Comparison of ENCODE assay signal across 1 cellular context in the genomic region with DNA sequence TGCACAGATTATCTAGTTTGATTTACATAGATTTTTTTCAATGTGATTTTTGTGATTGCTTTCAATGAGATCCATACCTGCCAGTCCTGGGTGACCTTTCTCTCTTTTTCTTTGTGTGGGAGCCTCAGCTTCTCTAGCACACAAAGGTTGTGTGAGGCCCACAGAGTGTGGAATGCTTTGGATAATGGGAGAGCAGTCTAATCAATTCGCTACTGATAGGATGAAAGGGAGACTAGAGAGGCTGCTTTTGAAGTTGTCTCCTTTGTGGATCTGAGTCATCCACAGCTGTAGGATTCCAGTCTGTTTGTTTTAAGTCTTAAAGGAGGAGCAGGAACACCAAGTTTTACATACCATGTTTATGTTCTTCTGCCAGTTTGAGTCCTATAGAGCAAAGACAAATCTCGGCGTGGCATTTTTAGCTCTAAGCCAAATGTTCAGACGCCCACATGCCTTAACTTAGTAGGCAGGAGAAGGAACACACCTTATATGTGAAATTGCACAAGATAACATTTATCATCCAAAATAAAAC.
TF ChIP-seq lines count a peak whose summit lies in the region.

No MANE protein-coding gene starts in this region.

TF ChIP-seq in HepG2, 621 proteins besides CTCF, POLR2A, EP300 and RAD21 (continued from another document and continues in another):
- TF ChIP-seq ZBTB40 (IDR thresholded peaks at IDR 0.05) (no peak), ZBTB40 (CRISPR knock-in tag; IDR thresholded peaks at IDR 0.05) (no peak), ZNF143 (CRISPR knock-in tag; IDR thresholded peaks at IDR 0.05) (no peak), E2F1 (CRISPR knock-in tag; IDR thresholded peaks at IDR 0.05) (no peak), SETDB1 (CRISPR knock-in tag; IDR thresholded peaks at IDR 0.05; ENCODE audit: borderline replicate concordance) (no peak), FOXO1 (CRISPR knock-in tag; IDR thresholded peaks at IDR 0.05) (peak; percentile 93), EHMT2 (IDR thresholded peaks at IDR 0.05; ENCODE audit: borderline replicate concordance, low read depth, low read length) (no peak; the same call in 1 of the 2 replicates), SMARCC2 (IDR thresholded peaks at IDR 0.05) (0 out of 2 replicates have a peak, but pooled peaks have one; percentile 39), U2AF2 (IDR thresholded peaks at IDR 0.05; ENCODE audit: low read depth, low read length) (no peak), ZFP82 (CRISPR knock-in tag; IDR thresholded peaks at IDR 0.05; ENCODE audit: borderline replicate concordance) (no peak), ZKSCAN8 (CRISPR knock-in tag; IDR thresholded peaks at IDR 0.05; ENCODE audit: borderline replicate concordance) (0 out of 2 replicates have a peak, but pooled peaks have one; percentile 77), DMTF1 (CRISPR knock-in tag; IDR thresholded peaks at IDR 0.05) (no peak), HNRNPLL (IDR thresholded peaks at IDR 0.05; ENCODE audit: low read depth, low read length, poor library complexity, severe bottlenecking) (no peak), ZNF747 (CRISPR knock-in tag; IDR thresholded peaks at IDR 0.05; ENCODE audit: borderline replicate concordance) (no peak), GTF3A (CRISPR knock-in tag; conservative IDR thresholded peaks at IDR 0.05) (no peak), HIVEP1 (CRISPR knock-in tag; IDR thresholded peaks at IDR 0.05) (no peak), ZNF746 (CRISPR knock-in tag; IDR thresholded peaks at IDR 0.05) (0 out of 2 replicates have a peak, but pooled peaks have one; percentile 19), ERF (CRISPR knock-in tag; IDR thresholded peaks at IDR 0.05) (peak; percentile 78; the same call in 1 of the 2 replicates), ZFP37 (CRISPR knock-in tag; IDR thresholded peaks at IDR 0.05; ENCODE audit: borderline replicate concordance) (no peak), ZNF660 (CRISPR knock-in tag; IDR thresholded peaks at IDR 0.05; ENCODE audit: borderline replicate concordance, low read depth) (no peak), ZBTB20 (CRISPR knock-in tag; IDR thresholded peaks at IDR 0.05; ENCODE audit: borderline replicate concordance, low read depth) (peak; percentile 100), ZNF7 (CRISPR knock-in tag; IDR thresholded peaks at IDR 0.05) (peak; percentile 50; the same call in 1 of the 2 replicates), ZBTB8A (CRISPR knock-in tag; IDR thresholded peaks at IDR 0.05; ENCODE audit: borderline replicate concordance, low read depth) (no peak), HMGA1 (CRISPR knock-in tag; conservative IDR thresholded peaks at IDR 0.05) (no peak), ZSCAN9 (CRISPR knock-in tag; IDR thresholded peaks at IDR 0.05; ENCODE audit: borderline replicate concordance) (peak; percentile 90), KDM1A (CRISPR knock-in tag; IDR thresholded peaks at IDR 0.05) (no peak), HNRNPUL1 (IDR thresholded peaks at IDR 0.05; ENCODE audit: low read depth, low read length) (no peak), ZNF496 (CRISPR knock-in tag; IDR thresholded peaks at IDR 0.05; ENCODE audit: insufficient replicate concordance) (no peak), RARG (CRISPR knock-in tag; IDR thresholded peaks at IDR 0.05; ENCODE audit: low read depth) (no peak), SNAPC4 (CRISPR knock-in tag; IDR thresholded peaks at IDR 0.05) (no peak), ZNF460 (CRISPR knock-in tag; IDR thresholded peaks at IDR 0.05; ENCODE audit: borderline replicate concordance) (no peak), NFRKB (IDR thresholded peaks at IDR 0.05) (no peak)
- TF ChIP-seq, protein P1, sequence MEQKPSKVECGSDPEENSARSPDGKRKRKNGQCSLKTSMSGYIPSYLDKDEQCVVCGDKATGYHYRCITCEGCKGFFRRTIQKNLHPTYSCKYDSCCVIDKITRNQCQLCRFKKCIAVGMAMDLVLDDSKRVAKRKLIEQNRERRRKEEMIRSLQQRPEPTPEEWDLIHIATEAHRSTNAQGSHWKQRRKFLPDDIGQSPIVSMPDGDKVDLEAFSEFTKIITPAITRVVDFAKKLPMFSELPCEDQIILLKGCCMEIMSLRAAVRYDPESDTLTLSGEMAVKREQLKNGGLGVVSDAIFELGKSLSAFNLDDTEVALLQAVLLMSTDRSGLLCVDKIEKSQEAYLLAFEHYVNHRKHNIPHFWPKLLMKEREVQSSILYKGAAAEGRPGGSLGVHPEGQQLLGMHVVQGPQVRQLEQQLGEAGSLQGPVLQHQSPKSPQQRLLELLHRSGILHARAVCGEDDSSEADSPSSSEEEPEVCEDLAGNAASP (CRISPR knock-in tag; IDR thresholded peaks at IDR 0.05; ENCODE audit: borderline replicate concordance) = peak; percentile 92
- TF ChIP-seq, protein P2, sequence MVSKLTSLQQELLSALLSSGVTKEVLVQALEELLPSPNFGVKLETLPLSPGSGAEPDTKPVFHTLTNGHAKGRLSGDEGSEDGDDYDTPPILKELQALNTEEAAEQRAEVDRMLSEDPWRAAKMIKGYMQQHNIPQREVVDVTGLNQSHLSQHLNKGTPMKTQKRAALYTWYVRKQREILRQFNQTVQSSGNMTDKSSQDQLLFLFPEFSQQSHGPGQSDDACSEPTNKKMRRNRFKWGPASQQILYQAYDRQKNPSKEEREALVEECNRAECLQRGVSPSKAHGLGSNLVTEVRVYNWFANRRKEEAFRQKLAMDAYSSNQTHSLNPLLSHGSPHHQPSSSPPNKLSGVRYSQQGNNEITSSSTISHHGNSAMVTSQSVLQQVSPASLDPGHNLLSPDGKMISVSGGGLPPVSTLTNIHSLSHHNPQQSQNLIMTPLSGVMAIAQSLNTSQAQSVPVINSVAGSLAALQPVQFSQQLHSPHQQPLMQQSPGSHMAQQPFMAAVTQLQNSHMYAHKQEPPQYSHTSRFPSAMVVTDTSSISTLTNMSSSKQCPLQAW (CRISPR knock-in tag; IDR thresholded peaks at IDR 0.05) = peak; percentile 70
- TF ChIP-seq, protein P3, sequence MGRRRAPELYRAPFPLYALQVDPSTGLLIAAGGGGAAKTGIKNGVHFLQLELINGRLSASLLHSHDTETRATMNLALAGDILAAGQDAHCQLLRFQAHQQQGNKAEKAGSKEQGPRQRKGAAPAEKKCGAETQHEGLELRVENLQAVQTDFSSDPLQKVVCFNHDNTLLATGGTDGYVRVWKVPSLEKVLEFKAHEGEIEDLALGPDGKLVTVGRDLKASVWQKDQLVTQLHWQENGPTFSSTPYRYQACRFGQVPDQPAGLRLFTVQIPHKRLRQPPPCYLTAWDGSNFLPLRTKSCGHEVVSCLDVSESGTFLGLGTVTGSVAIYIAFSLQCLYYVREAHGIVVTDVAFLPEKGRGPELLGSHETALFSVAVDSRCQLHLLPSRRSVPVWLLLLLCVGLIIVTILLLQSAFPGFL (CRISPR knock-in tag; IDR thresholded peaks at IDR 0.05) = no peak
